ENCODE assay signal across 20 cellular contexts in the genomic region with DNA sequence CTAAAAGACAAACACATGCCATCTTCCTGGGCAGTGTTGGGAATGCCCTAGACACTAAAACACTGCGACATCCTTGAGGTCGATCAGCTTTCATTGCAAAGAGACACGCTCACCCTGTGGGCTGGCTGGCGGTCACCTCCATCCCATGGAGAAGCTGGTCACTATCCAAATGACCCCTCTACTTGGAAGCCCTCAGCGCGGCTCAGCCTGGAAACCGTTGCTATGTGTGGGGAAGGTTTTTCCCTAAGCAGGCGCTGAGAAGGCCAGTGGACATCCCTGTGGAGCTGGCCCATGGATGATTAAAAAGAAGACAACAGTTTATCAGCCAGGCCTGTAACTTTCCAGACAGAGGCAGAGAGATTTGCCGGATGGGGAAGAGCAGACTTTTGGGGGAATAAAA. TPM values are rescaled to one million over a fixed set of nuclear protein-coding genes. Genes with fewer than 3 reads are reported as not detected.
"Had no signal": no experiment of that assay in that cellular context is flagged by ENCODE, and none has a peak within 500 bp of the region (broad histone marks: within the 10 kb centered on the region; RNA-seq: fewer than 3 reads in every experiment).

No MANE protein-coding gene starts in this region.

- H3K4me1 ChIP-seq: adrenal gland, left lung, SJCRH30, testis had no signal

- H3K4me3 ChIP-seq: adrenal gland, left lung, SJCRH30, skin epidermis, testis had no signal

- H3K36me3 ChIP-seq: adrenal gland, left lung, SJCRH30, WERI-Rb-1 had no signal

- H3K9me3 ChIP-seq: adrenal gland, left lung, SJCRH30, testis had no signal

- ATAC-seq: activated CD8-positive, alpha-beta T cell treated with anti-CD3 and anti-CD28 coated beads, Interleukin-2, amount 10 ng/mL, durations not matched to agents 7 days and 5 days; left lung; stimulated activated memory B cell treated with anti-CD40 and anti-IgM and Interleukin-4, amounts not matched to agents 10 μg/mL and 1 μg/mL and 100 μg/mL, for 72 hours; T-cell had no signal

- H3K27me3 ChIP-seq: adrenal gland, SJCRH30, testis had no signal

- H3K27ac ChIP-seq: adrenal gland, left lung, SJCRH30, skin epidermis, testis, WERI-Rb-1 had no signal

- DNase-seq: activated CD4-positive, alpha-beta T cell treated with anti-CD3 and anti-CD28 coated beads, Interleukin-2, amount 50 U/mL, for 1 hour; activated CD4-positive, CD25-positive, alpha-beta regulatory T cell treated with anti-CD3 and anti-CD28 coated beads, Interleukin-2, amount 50 U/mL, for 72 hours; activated CD8-positive, alpha-beta T cell treated with anti-CD3 and anti-CD28 coated beads, Interleukin-2, amount 10 ng/mL, durations not matched to agents 7 days and 5 days; activated gamma-delta T cell treated with Interleukin-2 at 50 U/mL for 16 hours; activated T-cell treated with anti-CD3 and anti-CD28 coated beads, Interleukin-2, amount 50 U/mL, for 1 hour; adrenal gland; cerebellar nuclear complex; cortex of kidney; kidney; left lung; SJCRH30; stimulated activated CD4-positive, alpha-beta T cell treated with anti-CD3 and anti-CD28 coated beads, Interleukin-2, amount 100 ng/mL, for 24 hours; T-cell; testis; WERI-Rb-1 had no signal

RNA-seq across cellular contexts. Expression of a gene that starts 16.8 kb away (rescaled TPM):
- total RNA-seq: activated CD8-positive, alpha-beta T cell treated with anti-CD3 and anti-CD28 coated beads, Interleukin-2, amount 10 ng/mL, durations not matched to agents 7 days and 5 days; astrocyte; fibroblast of villous mesenchyme; kidney; left lung; progenitor cell of endocrine pancreas had no signal
